In genomic region chr14:37595809-37596595, GRCh38 we compare ENCODE assay signal across 1 cellular context.
A peak's percentile ranks its signal among the peaks of the same experiment; 100 is the strongest.
TF ChIP-seq lines count a peak whose summit lies in the region.

No MANE protein-coding gene starts in this region.

TF ChIP-seq in HepG2, 621 proteins besides CTCF, POLR2A, EP300 and RAD21 (continues in another document):
- TF ChIP-seq KDM2A (CRISPR knock-in tag; IDR thresholded peaks at IDR 0.05; ENCODE audit: borderline replicate concordance, low read depth) (peak; percentile 95), SAFB2 (CRISPR knock-in tag; IDR thresholded peaks at IDR 0.05; ENCODE audit: borderline replicate concordance, low read depth) (peak; percentile 60; the same call in 1 of the 2 replicates), JARID2 (CRISPR knock-in tag; IDR thresholded peaks at IDR 0.05; ENCODE audit: insufficient replicate concordance) (peak; percentile 49), ZNF770 (CRISPR knock-in tag; IDR thresholded peaks at IDR 0.05) (peak; percentile 73; the same call in 1 of the 2 replicates), AKNA (CRISPR knock-in tag; IDR thresholded peaks at IDR 0.05; ENCODE audit: borderline replicate concordance) (no peak), HIVEP1 (CRISPR knock-in tag; IDR thresholded peaks at IDR 0.05) (peak; percentile 88; the same call in 1 of the 2 replicates), SMARCC2 (IDR thresholded peaks at IDR 0.05) (peak; percentile 64; the same call in 1 of the 2 replicates), HBP1 (CRISPR knock-in tag; IDR thresholded peaks at IDR 0.05; ENCODE audit: low read depth) (0 out of 2 replicates have a peak, but pooled peaks have one; percentile 73), ZNF407 (CRISPR knock-in tag; IDR thresholded peaks at IDR 0.05; ENCODE audit: not compliant biosample characterization) (peak; percentile 97), SMAD1 (CRISPR knock-in tag; IDR thresholded peaks at IDR 0.05; ENCODE audit: borderline replicate concordance, low read depth) (peak; percentile 92; the same call in 1 of the 2 replicates), ZNF292 (CRISPR knock-in tag; IDR thresholded peaks at IDR 0.05; ENCODE audit: borderline replicate concordance, low read depth) (peak; percentile 97), LBX2 (CRISPR knock-in tag; IDR thresholded peaks at IDR 0.05; ENCODE audit: borderline replicate concordance) (no peak), ZNF34 (CRISPR knock-in tag; IDR thresholded peaks at IDR 0.05; ENCODE audit: borderline replicate concordance) (peak; percentile 90; the same call in 1 of the 2 replicates), ZNF713 (CRISPR knock-in tag; IDR thresholded peaks at IDR 0.05) (no peak; the same call in 1 of the 2 replicates), ZNF572 (CRISPR knock-in tag; IDR thresholded peaks at IDR 0.05) (peak; percentile 75; the same call in 1 of the 2 replicates), FOSL1 (CRISPR knock-in tag; IDR thresholded peaks at IDR 0.05; ENCODE audit: borderline replicate concordance) (no peak), GTF2F1 (IDR thresholded peaks at IDR 0.05; ENCODE audit: low read length) (no peak), ZNF101 (CRISPR knock-in tag; IDR thresholded peaks at IDR 0.05; ENCODE audit: borderline replicate concordance, low read depth) (peak; percentile 94; the same call in 1 of the 2 replicates), ZNF784 (CRISPR knock-in tag; IDR thresholded peaks at IDR 0.05; ENCODE audit: borderline replicate concordance) (peak; percentile 97), ZFP36L2 (CRISPR knock-in tag; IDR thresholded peaks at IDR 0.05) (no peak), GPN1 (CRISPR knock-in tag; IDR thresholded peaks at IDR 0.05; ENCODE audit: borderline replicate concordance) (no peak), ZUFSP (CRISPR knock-in tag; IDR thresholded peaks at IDR 0.05; ENCODE audit: borderline replicate concordance) (no peak), ZNF879 (CRISPR knock-in tag; IDR thresholded peaks at IDR 0.05) (peak; percentile 59), ZNF607 (CRISPR knock-in tag; IDR thresholded peaks at IDR 0.05; ENCODE audit: borderline replicate concordance) (peak; percentile 28), ZKSCAN8 (CRISPR knock-in tag; IDR thresholded peaks at IDR 0.05; ENCODE audit: borderline replicate concordance) (no peak), REPIN1 (CRISPR knock-in tag; IDR thresholded peaks at IDR 0.05; ENCODE audit: borderline replicate concordance, low read depth) (peak; percentile 82), AGO2 (optimal IDR thresholded peaks at IDR 0.05; ENCODE audit: low read depth, low read length) (peak; percentile 79), DNMT1 (CRISPR knock-in tag; IDR thresholded peaks at IDR 0.05) (peak; percentile 84; the same call in 1 of the 2 replicates), ZNF12 (CRISPR knock-in tag; IDR thresholded peaks at IDR 0.05) (peak; percentile 84), ZNF724P (CRISPR knock-in tag; IDR thresholded peaks at IDR 0.05; ENCODE audit: borderline replicate concordance) (peak; percentile 86; the same call in 1 of the 2 replicates)
- TF ChIP-seq, protein P1, sequence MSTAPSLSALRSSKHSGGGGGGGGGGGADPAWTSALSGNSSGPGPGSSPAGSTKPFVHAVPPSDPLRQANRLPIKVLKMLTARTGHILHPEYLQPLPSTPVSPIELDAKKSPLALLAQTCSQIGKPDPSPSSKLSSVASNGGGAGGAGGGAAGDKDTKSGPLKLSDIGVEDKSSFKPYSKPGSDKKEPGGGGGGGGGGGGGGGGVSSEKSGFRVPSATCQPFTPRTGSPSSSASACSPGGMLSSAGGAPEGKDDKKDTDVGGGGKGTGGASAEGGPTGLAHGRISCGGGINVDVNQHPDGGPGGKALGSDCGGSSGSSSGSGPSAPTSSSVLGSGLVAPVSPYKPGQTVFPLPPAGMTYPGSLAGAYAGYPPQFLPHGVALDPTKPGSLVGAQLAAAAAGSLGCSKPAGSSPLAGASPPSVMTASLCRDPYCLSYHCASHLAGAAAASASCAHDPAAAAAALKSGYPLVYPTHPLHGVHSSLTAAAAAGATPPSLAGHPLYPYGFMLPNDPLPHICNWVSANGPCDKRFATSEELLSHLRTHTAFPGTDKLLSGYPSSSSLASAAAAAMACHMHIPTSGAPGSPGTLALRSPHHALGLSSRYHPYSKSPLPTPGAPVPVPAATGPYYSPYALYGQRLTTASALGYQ (CRISPR knock-in tag; IDR thresholded peaks at IDR 0.05) = peak; percentile 73; the same call in 1 of the 2 replicates
- TF ChIP-seq, protein P2, sequence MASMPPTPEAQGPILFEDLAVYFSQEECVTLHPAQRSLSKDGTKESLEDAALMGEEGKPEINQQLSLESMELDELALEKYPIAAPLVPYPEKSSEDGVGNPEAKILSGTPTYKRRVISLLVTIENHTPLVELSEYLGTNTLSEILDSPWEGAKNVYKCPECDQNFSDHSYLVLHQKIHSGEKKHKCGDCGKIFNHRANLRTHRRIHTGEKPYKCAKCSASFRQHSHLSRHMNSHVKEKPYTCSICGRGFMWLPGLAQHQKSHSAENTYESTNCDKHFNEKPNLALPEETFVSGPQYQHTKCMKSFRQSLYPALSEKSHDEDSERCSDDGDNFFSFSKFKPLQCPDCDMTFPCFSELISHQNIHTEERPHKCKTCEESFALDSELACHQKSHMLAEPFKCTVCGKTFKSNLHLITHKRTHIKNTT (CRISPR knock-in tag; IDR thresholded peaks at IDR 0.05) = no peak
